Comparison of ENCODE assay signal across 19 cellular contexts in the genomic region with DNA sequence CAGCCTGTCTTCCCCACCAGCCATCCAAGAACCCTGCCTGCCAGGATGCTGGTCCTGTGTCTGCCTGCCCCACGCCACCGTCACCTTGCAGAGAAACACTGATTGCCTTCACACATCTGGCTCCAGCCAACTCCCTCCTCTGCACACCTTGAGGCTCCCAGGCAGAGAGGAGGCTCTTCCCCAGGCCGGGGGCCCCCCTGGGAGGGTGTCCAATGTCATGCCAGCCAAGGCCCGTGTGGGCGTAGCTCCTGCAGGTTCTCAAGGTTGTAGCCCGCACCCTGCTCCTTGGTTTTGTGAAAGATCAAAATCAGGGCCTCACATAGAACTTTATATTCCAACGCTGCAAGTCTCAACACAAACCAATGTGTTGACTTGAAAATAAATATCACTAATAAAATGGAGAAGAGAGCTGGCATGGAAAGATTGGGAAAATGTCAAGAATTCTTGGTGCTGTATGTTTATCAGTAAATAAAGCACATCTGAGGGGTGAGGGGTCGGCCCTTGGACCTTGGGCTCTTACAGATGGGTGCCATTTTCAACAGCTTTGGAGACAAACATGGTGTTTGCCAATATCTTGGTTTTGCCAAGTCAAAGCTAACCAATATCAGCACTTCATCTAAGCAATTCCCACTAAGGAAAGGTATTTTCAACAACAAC.
"Had no signal": no experiment of that assay in that cellular context is flagged by ENCODE, and none has a peak within 500 bp of the region (broad histone marks: within the 10 kb centered on the region; RNA-seq: fewer than 3 reads in every experiment).

No MANE protein-coding gene starts in this region.

- DNase-seq: activated B cell treated with CpG ODN at 0.5 μM for 24 hours; activated CD4-positive, alpha-beta memory T cell treated with anti-CD3 and anti-CD28 coated beads for 36 hours; activated CD4-positive, alpha-beta T cell treated with anti-CD3 and anti-CD28 coated beads for 4 hours; activated naive CD4-positive, alpha-beta T cell treated with Interleukin-2 at 50 U/mL for 16 hours; activated T-cell treated with anti-CD3 and anti-CD28 coated beads, Interleukin-2, amount 50 U/mL, for 48 hours; amygdala; cerebellar nuclear complex; mammary epithelial cell; midbrain; spleen; stimulated activated CD4-positive, alpha-beta T cell treated with anti-CD3 and anti-CD28 coated beads, Interleukin-4, amount 100 ng/mL, for 1 hour; stimulated activated naive CD4-positive, alpha-beta T cell; T1000 had no signal

- H3K36me3 ChIP-seq: gastroesophageal sphincter, heart left ventricle, neutrophil, pancreas, spleen had no signal

- ATAC-seq: gastroesophageal sphincter; heart left ventricle; natural killer cell treated with Interleukin-12 subunit alpha and Interleukin-12 subunit beta and Interleukin-15 and Interleukin-18, amount 100 ng/mL, for 72 hours; pancreas had no signal

- H3K9me3 ChIP-seq: gastroesophageal sphincter, heart left ventricle, neutrophil, pancreas, spleen had no signal

- H3K27ac ChIP-seq: coronary artery, gastroesophageal sphincter, heart left ventricle, neutrophil, pancreas, spleen had no signal

- H3K27me3 ChIP-seq: gastroesophageal sphincter, heart left ventricle, pancreas, spleen had no signal

- H3K4me3 ChIP-seq: coronary artery, gastroesophageal sphincter, heart left ventricle, pancreas, spleen had no signal
